Comparison of ENCODE assay signal across 8 cellular contexts in genomic region chr5:83026930-83027687, GRCh38. TPM values are rescaled to one million over a fixed set of nuclear protein-coding genes. Genes with fewer than 3 reads are reported as not detected.
DNase-seq lines count a peak whose midpoint lies in the region; ATAC-seq and TF ChIP-seq lines count a peak whose summit lies in the region.

No MANE protein-coding gene starts in this region.

- no peak for TF ChIP-seq CTCF in GM12865 (IDR thresholded peaks at IDR 0.05; ENCODE audit: insufficient read depth, low read depth, low read length, missing control alignments)

- ATAC-seq in GM21576 (IDR thresholded peaks at IDR 0.05; ENCODE audit: unreplicated experiment) (peak; percentile 95), HG03520 (IDR thresholded peaks at IDR 0.05; ENCODE audit: unreplicated experiment) (peak; percentile 85), HG03457 (IDR thresholded peaks at IDR 0.05; ENCODE audit: unreplicated experiment) (no peak)

- peak; percentile 37 for DNase-seq in GM12865 (ENCODE audit: low read depth)
- DNase-seq in fibroblast of peridontal ligament (ENCODE audit: extremely low read depth), result peak; percentile 22
- no peak for DNase-seq in activated CD4-positive, CD25-positive, alpha-beta regulatory T cell treated with anti-CD3 and anti-CD28 coated beads, Interleukin-2, amount 50 U/mL, for 72 hours
- no peak for DNase-seq in DMS114 treated with DMSO at 0.1 percent for 48 hours (lab: John Stamatoyannopoulos, UW; ENCODE audit: unreplicated experiment)
- no peak for DNase-seq in HT-29 (ENCODE audit: low spot score)

- no peak overlapping the region for H3K4me3 ChIP-seq in GM12865 (ENCODE audit: low read depth, low read length)

RNA-seq across cellular contexts. Expression of gene TMEM167A, which starts 50.1 kb away (rescaled TPM):
- 17.1 and 19.4 TPM in 2 replicates for total RNA-seq in HT-29 (2014; rRNA removed; shearing (Covaris generic))

RNA-seq across cellular contexts. Expression of gene XRCC4, which starts 50.2 kb away (rescaled TPM):
- total RNA-seq in HT-29 (2014; rRNA removed; shearing (Covaris generic)), result 4.2 and 4.4 TPM in 2 replicates

Comparison
In these comparisons a context has a peak if more than half of its experiments do, and no peak if none do; other contexts are left out.
1. DNase-seq: peak in GM12865 (single experiment) and fibroblast of peridontal ligament (single experiment); none in activated CD4-positive, CD25-positive, alpha-beta regulatory T cell treated with anti-CD3 and anti-CD28 coated beads, Interleukin-2, amount 50 U/mL, for 72 hours (single experiment), DMS114 treated with DMSO at 0.1 percent for 48 hours (single experiment) and HT-29 (single experiment).